19 cellular contexts compared by ENCODE assay signal in the genomic region with DNA sequence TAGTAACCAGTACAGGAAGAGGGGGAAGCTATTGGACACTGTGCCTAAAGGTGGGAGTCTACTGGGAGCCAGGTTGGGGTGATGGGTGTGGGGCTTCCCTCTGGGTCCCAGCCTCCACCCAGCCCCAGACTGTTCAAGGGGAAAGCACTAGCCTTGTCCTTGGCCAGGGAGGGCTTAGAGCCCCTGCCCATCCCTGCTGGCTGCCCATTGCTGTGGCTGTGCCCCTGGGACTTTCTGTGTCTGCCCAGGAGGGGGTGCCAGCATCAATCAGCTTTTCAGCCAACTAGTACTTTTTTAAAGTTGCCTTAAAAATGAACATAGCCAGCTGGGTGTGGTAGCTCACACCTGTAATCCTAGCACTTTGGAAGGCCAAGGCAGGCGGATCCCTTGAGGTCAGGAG. TPM values are rescaled to one million over a fixed set of nuclear protein-coding genes. Genes with fewer than 3 reads are reported as not detected.
DNase-seq lines count a peak whose midpoint lies in the region; ATAC-seq and TF ChIP-seq lines count a peak whose summit lies in the region.
"Had no signal": no experiment of that assay in that cellular context is flagged by ENCODE, and none has a peak within 500 bp of the region (broad histone marks: within the 10 kb centered on the region; RNA-seq: fewer than 3 reads in every experiment).

No MANE protein-coding gene starts in this region.

- POLR2A ChIA-PET in activated CD4-positive, alpha-beta T cell treated with anti-CD3 and anti-CD28 coated beads, Interleukin-2, amount 10 ng/mL, durations not matched to agents 7 days and 5 days (lab: Charles Lee), result interaction anchor here (0.7 kb wide), 1 partner anchor 178 kb away, joined by 3 read pairs; no protein-coding TSS in a partner anchor

- no peak for TF ChIP-seq POLR2A in NB4 (IDR thresholded peaks at IDR 0.05; ENCODE audit: extremely low read depth, insufficient read length)

- TF ChIP-seq CTCF in NB4 (IDR thresholded peaks at IDR 0.05; ENCODE audit: low read depth, low read length) (peak; percentile 19), chondrocyte (IDR thresholded peaks at IDR 0.05) (peak; percentile 39)

- no peak overlapping the region for H3K4me3 Mint-ChIP-seq in activated CD4-positive, alpha-beta T cell treated with anti-CD3 and anti-CD28 coated beads, Interleukin-2, amount 10 ng/mL, durations not matched to agents 7 days and 5 days
- no peak overlapping the region for H3K4me3 Mint-ChIP-seq in chondrocyte (ENCODE audit: unreplicated experiment)
- H3K4me3 Mint-ChIP-seq: activated naive CD4-positive, alpha-beta T cell treated with anti-CD3 and anti-CD28 coated beads, Interleukin-2, amount 50 U/mL, for 24 hours; CD4-positive, alpha-beta memory T cell; neural progenitor cell had no signal

- intact Hi-C loops in posterior vena cava (cut with DNase I), result no loop called here

- no peak overlapping the region for H3K4me3 ChIP-seq in NB4 (ENCODE audit: low read depth, low read length)
- H3K4me3 ChIP-seq: GM23248, neural progenitor cell, Peyer's patch, thyroid gland had no signal

- ATAC-seq in GM21390 (IDR thresholded peaks at IDR 0.05; ENCODE audit: unreplicated experiment), result no peak

- CTCF ChIA-PET in activated CD4-positive, alpha-beta T cell treated with anti-CD3 and anti-CD28 coated beads, Interleukin-2, amount 10 ng/mL, durations not matched to agents 7 days and 5 days (lab: Charles Lee), result interaction anchor here (0.6 to 1.4 kb wide), 3 partner anchors 9 to 1569 kb away, joined by 3 read pairs; no protein-coding TSS in a partner anchor

- no peak overlapping the region for H3K27ac Mint-ChIP-seq in activated CD4-positive, alpha-beta T cell treated with anti-CD3 and anti-CD28 coated beads, Interleukin-2, amount 10 ng/mL, durations not matched to agents 7 days and 5 days
- no peak overlapping the region for H3K27ac Mint-ChIP-seq in chondrocyte (ENCODE audit: unreplicated experiment)
- H3K27ac Mint-ChIP-seq: activated naive CD4-positive, alpha-beta T cell treated with anti-CD3 and anti-CD28 coated beads, Interleukin-2, amount 50 U/mL, for 24 hours; neural progenitor cell had no signal

- peaks cover 58% of the 10 kb centered on the region for H3K36me3 Mint-ChIP-seq in activated CD4-positive, alpha-beta T cell treated with anti-CD3 and anti-CD28 coated beads, Interleukin-2, amount 10 ng/mL, durations not matched to agents 7 days and 5 days (ENCODE audit: low read depth)
- H3K36me3 Mint-ChIP-seq in chondrocyte (ENCODE audit: low read depth), result peaks cover 23% of the 10 kb centered on the region

- H3K4me1 Mint-ChIP-seq in activated CD4-positive, alpha-beta T cell treated with anti-CD3 and anti-CD28 coated beads, Interleukin-2, amount 10 ng/mL, durations not matched to agents 7 days and 5 days, result no peaks in the 10 kb centered on the region
- H3K4me1 Mint-ChIP-seq in chondrocyte (ENCODE audit: low read depth), result no peaks in the 10 kb centered on the region
- H3K4me1 Mint-ChIP-seq: activated naive CD4-positive, alpha-beta T cell treated with anti-CD3 and anti-CD28 coated beads, Interleukin-2, amount 50 U/mL, for 24 hours; CD4-positive, alpha-beta memory T cell; neural progenitor cell had no signal

- DNase-seq in activated CD4-positive, alpha-beta T cell treated with anti-CD3 and anti-CD28 coated beads for 1 hour, result peak; percentile 3
- no peak for DNase-seq in activated CD4-positive, alpha-beta T cell treated with anti-CD3 and anti-CD28 coated beads, Interleukin-2, amount 10 ng/mL, durations not matched to agents 7 days and 5 days
- DNase-seq in NB4 (ENCODE audit: low read depth), result no peak
- DNase-seq in chondrocyte (ENCODE audit: low spot score), result peak; percentile 56
- peak; percentile 46 for DNase-seq in posterior vena cava (ENCODE audit: low spot score)
- DNase-seq in OCI-M2 (lab: John Stamatoyannopoulos, UW; ENCODE audit: unreplicated experiment), result no peak
- DNase-seq in NCI-H2227 (lab: John Stamatoyannopoulos, UW; ENCODE audit: unreplicated experiment), result no peak
- DNase-seq: 8988T; CD4-positive, alpha-beta memory T cell; central memory CD4-positive, alpha-beta T cell; GM23248; Karpas-422; NCI-H1436 treated with DMSO at 0.1 percent for 48 hours; stimulated activated CD4-positive, alpha-beta T cell treated with anti-CD3 and anti-CD28 coated beads, Interleukin-2, amount 100 ng/mL, for 48 hours; thyroid gland had no signal

- no peaks in the 10 kb centered on the region for H3K9me3 Mint-ChIP-seq in activated CD4-positive, alpha-beta T cell treated with anti-CD3 and anti-CD28 coated beads, Interleukin-2, amount 10 ng/mL, durations not matched to agents 7 days and 5 days
- no peaks in the 10 kb centered on the region for H3K9me3 Mint-ChIP-seq in chondrocyte (ENCODE audit: low read depth)
- H3K9me3 Mint-ChIP-seq: activated naive CD4-positive, alpha-beta T cell treated with anti-CD3 and anti-CD28 coated beads, Interleukin-2, amount 50 U/mL, for 24 hours; CD4-positive, alpha-beta memory T cell; neural progenitor cell had no signal

- no peaks in the 10 kb centered on the region for H3K27me3 Mint-ChIP-seq in activated CD4-positive, alpha-beta T cell treated with anti-CD3 and anti-CD28 coated beads, Interleukin-2, amount 10 ng/mL, durations not matched to agents 7 days and 5 days
- no peaks in the 10 kb centered on the region for H3K27me3 Mint-ChIP-seq in chondrocyte (ENCODE audit: low read depth)
- H3K27me3 Mint-ChIP-seq: activated naive CD4-positive, alpha-beta T cell treated with anti-CD3 and anti-CD28 coated beads, Interleukin-2, amount 50 U/mL, for 24 hours; CD4-positive, alpha-beta memory T cell had no signal

RNA-seq across cellular contexts. Expression of gene INCENP, which starts 19.9 kb away (rescaled TPM):
- total RNA-seq in activated CD4-positive, alpha-beta T cell treated with anti-CD3 and anti-CD28 coated beads, Interleukin-2, amount 10 ng/mL, durations not matched to agents 7 days and 5 days, result 100 to 1,000 TPM; 200 to 204 TPM
- total RNA-seq in chondrocyte (21.6 to 24.6 TPM (median 22.4 TPM) in 3 replicates), posterior vena cava (10 to 100 TPM; 11.8 to 22.4 TPM)

RNA-seq across cellular contexts. Expression of gene SCGB1D1, which starts 46.3 kb away (rescaled TPM):
- not detected for total RNA-seq in activated CD4-positive, alpha-beta T cell treated with anti-CD3 and anti-CD28 coated beads, Interleukin-2, amount 10 ng/mL, durations not matched to agents 7 days and 5 days
- not detected in 3 replicates for total RNA-seq in chondrocyte
- total RNA-seq in posterior vena cava, result not detected
- total RNA-seq: CD4-positive, alpha-beta memory T cell; GM23248; Peyer's patch; thyroid gland had no signal

Comparison
In these comparisons a context has a peak if more than half of its experiments do, and no peak if none do; other contexts are left out.
1. DNase-seq: peak in activated CD4-positive, alpha-beta T cell treated with anti-CD3 and anti-CD28 coated beads for 1 hour (single experiment), chondrocyte (single experiment) and posterior vena cava (single experiment); none in activated CD4-positive, alpha-beta T cell treated with anti-CD3 and anti-CD28 coated beads, Interleukin-2, amount 10 ng/mL, durations not matched to agents 7 days and 5 days (single experiment), NB4 (single experiment), OCI-M2 (single experiment) and NCI-H2227 (single experiment).